Comparison of ENCODE assay signal across 27 cellular contexts in the genomic region with DNA sequence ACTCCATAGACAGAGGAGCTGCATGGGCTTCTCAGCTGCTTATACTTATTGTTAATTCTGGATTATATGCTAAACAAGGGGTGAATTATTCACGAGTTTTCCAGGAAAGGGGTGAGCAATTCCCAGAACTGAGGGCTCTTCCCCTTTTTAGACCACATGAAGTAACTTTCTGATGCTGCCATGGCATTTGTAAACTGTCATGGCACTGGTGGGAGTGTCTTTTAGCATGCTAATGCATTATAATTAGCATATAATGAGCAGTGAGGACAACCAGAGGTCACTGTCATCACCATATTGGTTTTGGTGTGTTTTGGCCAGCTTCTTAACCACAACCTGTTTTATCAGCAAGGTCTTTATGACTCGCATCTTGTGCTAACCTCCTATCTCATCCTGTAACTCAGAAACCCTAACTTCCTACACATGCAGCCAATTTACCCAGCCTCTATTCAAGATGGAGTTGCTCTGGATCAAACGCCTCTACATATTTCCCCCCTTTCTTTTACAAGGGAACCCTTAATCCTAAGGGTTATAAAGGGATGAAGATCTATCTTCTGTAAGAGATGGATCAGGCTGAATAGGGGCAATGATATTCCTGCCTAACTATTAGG. TPM values are rescaled to one million over a fixed set of nuclear protein-coding genes. Genes with fewer than 3 reads are reported as not detected.
A peak's percentile ranks its signal among the peaks of the same experiment; 100 is the strongest.
DNase-seq lines count a peak whose midpoint lies in the region; ATAC-seq, FAIRE-seq and TF ChIP-seq lines count a peak whose summit lies in the region.
"Had no signal": no experiment of that assay in that cellular context is flagged by ENCODE, and none has a peak within 500 bp of the region (broad histone marks: within the 10 kb centered on the region; RNA-seq: fewer than 3 reads in every experiment).

No MANE protein-coding gene starts in this region.

- H3K36me3 Mint-ChIP-seq in CD14-positive monocyte = no peaks in the 10 kb centered on the region
- H3K36me3 Mint-ChIP-seq: CD8-positive, alpha-beta memory T cell; neural progenitor cell had no signal

- TF ChIP-seq CTCF in CD14-positive monocyte (IDR thresholded peaks at IDR 0.05) = no peak
- TF ChIP-seq CTCF in bronchial epithelial cell (IDR thresholded peaks at IDR 0.05; ENCODE audit: insufficient read depth, low read length, severe bottlenecking) = no peak

- peaks cover 27% of the 10 kb centered on the region for H3K4me1 Mint-ChIP-seq in CD14-positive monocyte
- H3K4me1 Mint-ChIP-seq: T-helper 17 cell had no signal

- no peaks in the 10 kb centered on the region for H3K36me3 ChIP-seq in bronchial epithelial cell (ENCODE audit: control insufficient read depth, insufficient read depth, low read length)
- H3K36me3 ChIP-seq: gastroesophageal sphincter, neural progenitor cell, stomach, tibial nerve had no signal

- H3K27ac Mint-ChIP-seq in CD14-positive monocyte = peak overlapping the region in 5 of 7 donors; percentile 8 to 75 (median 68)
- H3K27ac Mint-ChIP-seq: activated CD4-positive, alpha-beta memory T cell treated with anti-CD3 and anti-CD28 coated beads, Interleukin-2, amount 10 ng/mL, durations not matched to agents 7 days and 5 days; activated T-helper 2 cell treated with anti-CD3 and anti-CD28 coated beads, Interferon-gamma antibody, Interleukin-2, Interleukin-4, amounts not matched to agents 10 μg/mL and 5 μg/mL and 100 μg/mL, durations not matched to agents 14 hours and 24 hours and 36 hours; CD8-positive, alpha-beta memory T cell; neural progenitor cell; T-helper 17 cell had no signal

- FAIRE-seq in bronchial epithelial cell (lab: Jason Lieb, UNC) = no peak

- H3K4me3 Mint-ChIP-seq in CD14-positive monocyte = no peak overlapping the region
- H3K4me3 Mint-ChIP-seq: activated CD4-positive, alpha-beta memory T cell treated with anti-CD3 and anti-CD28 coated beads, Interleukin-2, amount 10 ng/mL, durations not matched to agents 7 days and 5 days; CD8-positive, alpha-beta memory T cell; neural progenitor cell; T-helper 17 cell had no signal

- H3K27me3 Mint-ChIP-seq in CD14-positive monocyte (ENCODE audit: low read depth in 3 of 3) = peaks cover 0 to 4% (median 2%) of the 10 kb centered on the region in 3 donors

- H3K4me3 ChIP-seq in bronchial epithelial cell (ENCODE audit: low read depth, low read length) = no peak overlapping the region
- H3K4me3 ChIP-seq: gastroesophageal sphincter, lung, neural progenitor cell, skin epidermis, stomach, tibial nerve had no signal

- peaks cover 2% of the 10 kb centered on the region for H3K27me3 ChIP-seq in bronchial epithelial cell (ENCODE audit: control insufficient read depth, insufficient read depth, low read length)
- H3K27me3 ChIP-seq: gastroesophageal sphincter, stomach, tibial nerve had no signal

- H3K9me3 Mint-ChIP-seq in CD14-positive monocyte = peaks cover 0 to 2% (median 0%) of the 10 kb centered on the region in 7 donors
- H3K9me3 Mint-ChIP-seq: activated CD4-positive, alpha-beta memory T cell treated with anti-CD3 and anti-CD28 coated beads, Interleukin-2, amount 10 ng/mL, durations not matched to agents 7 days and 5 days; activated T-helper 2 cell treated with anti-CD3 and anti-CD28 coated beads, Interferon-gamma antibody, Interleukin-2, Interleukin-4, amounts not matched to agents 10 μg/mL and 5 μg/mL and 100 μg/mL, durations not matched to agents 14 hours and 24 hours and 36 hours; CD8-positive, alpha-beta memory T cell; neural progenitor cell had no signal

- DNase-seq in CD14-positive monocyte (ENCODE audit: low spot score) = peak; percentile 51
- DNase-seq in Daoy (ENCODE audit: low read depth) = peak; percentile 32
- peak; percentile 91 for DNase-seq in OCI-M1 (lab: John Stamatoyannopoulos, UW)
- DNase-seq in bronchial epithelial cell (ENCODE audit: low read depth) = peak; percentile 21
- DNase-seq in left cardiac atrium = no peak
- DNase-seq in NCI-H526 (lab: John Stamatoyannopoulos, UW) = no peak
- DNase-seq: activated CD4-positive, alpha-beta memory T cell treated with anti-CD3 and anti-CD28 coated beads, Interleukin-2, amount 10 ng/mL, durations not matched to agents 7 days and 5 days; CD8-positive, alpha-beta memory T cell; DND-41; effector CD8-positive, alpha-beta T cell; NCI-H1436 treated with DMSO at 0.1 percent for 48 hours; NCI-H526 treated with DMSO at 0.1 percent for 48 hours; RPMI8226; stimulated activated CD4-positive, alpha-beta T cell treated with anti-CD3 and anti-CD28 coated beads, Interleukin-2, amount 100 ng/mL, for 48 hours; stomach; T-helper 17 cell had no signal

- no peak for ATAC-seq in left cardiac atrium
- ATAC-seq in HG03520 (IDR thresholded peaks at IDR 0.05; ENCODE audit: unreplicated experiment) = no peak
- ATAC-seq: esophagus mucosa, gastroesophageal sphincter, T-helper 17 cell had no signal

- intact Hi-C loops in CD14-positive monocyte (cut with micrococcal nuclease) (no loop called here), left cardiac atrium (cut with DNase I) (no loop called here)

RNA-seq across cellular contexts. Expression of a gene that starts 12.1 kb away (rescaled TPM):
- 10 to 100 TPM; 29.1 to 45.5 TPM for polyA plus RNA-seq in CD14-positive monocyte
- 22.9 and 27.1 TPM in 2 replicates for total RNA-seq in Daoy (2014; rRNA removed; shearing (Covaris generic))
- total RNA-seq in bronchial epithelial cell = 14.5 and 16.1 TPM in 2 replicates
- 10 to 100 TPM; 11.3 to 17.6 TPM for total RNA-seq in left cardiac atrium

RNA-seq across cellular contexts. Expression of a gene that starts 46.6 kb away (rescaled TPM):
- polyA plus RNA-seq in CD14-positive monocyte = not detected
- total RNA-seq in Daoy (2014; rRNA removed; shearing (Covaris generic)) = 0.86 and 2.4 TPM in 2 replicates
- total RNA-seq in bronchial epithelial cell (not detected in 2 replicates), left cardiac atrium (under 1 TPM in 1 of 2 donors, not detected in 1; 0.15 TPM)
- total RNA-seq: activated CD4-positive, alpha-beta memory T cell treated with anti-CD3 and anti-CD28 coated beads, Interleukin-2, amount 10 ng/mL, durations not matched to agents 7 days and 5 days; activated T-helper 2 cell treated with anti-CD3 and anti-CD28 coated beads, Interferon-gamma antibody, Interleukin-2, Interleukin-4, amounts not matched to agents 10 μg/mL and 5 μg/mL and 100 μg/mL, durations not matched to agents 14 hours and 24 hours and 36 hours; CD8-positive, alpha-beta memory T cell; chondrocyte; esophagus mucosa; LHCN-M2; pulmonary artery endothelial cell; T-helper 17 cell; tibial nerve had no signal
- polyA plus RNA-seq: CD8-positive, alpha-beta memory T cell had no signal

Comparison
In these comparisons a context has a peak if more than half of its experiments do, and no peak if none do; other contexts are left out.
1. DNase-seq: peak in CD14-positive monocyte (single experiment), Daoy (single experiment), OCI-M1 (single experiment) and bronchial epithelial cell (single experiment); none in left cardiac atrium (single experiment) and NCI-H526 (0 of 2).